ENCODE assay signal across 27 cellular contexts in genomic region chr4:57172065-57172464, GRCh38.
"Had no signal": no experiment of that assay in that cellular context is flagged by ENCODE, and none has a peak within 500 bp of the region (broad histone marks: within the 10 kb centered on the region; RNA-seq: fewer than 3 reads in every experiment).

No MANE protein-coding gene starts in this region.

- H3K27me3 ChIP-seq: brain microvascular endothelial cell had no signal

- H3K27ac ChIP-seq: brain microvascular endothelial cell, WERI-Rb-1 had no signal

- DNase-seq: activated B cell treated with CpG ODN at 0.5 μM for 24 hours; activated CD4-positive, alpha-beta T cell treated with anti-CD3 and anti-CD28 coated beads for 48 hours; activated CD4-positive, alpha-beta T cell treated with anti-CD3 and anti-CD28 coated beads, Interleukin-2, amount 50 U/mL, for 1 hour; activated CD4-positive, alpha-beta T cell treated with anti-CD3 and anti-CD28 coated beads, Interleukin-2, amount 50 U/mL, for 48 hours; activated CD8-positive, alpha-beta memory T cell treated with anti-CD3 and anti-CD28 coated beads for 24 hours; activated CD8-positive, alpha-beta T cell treated with anti-CD3 and anti-CD28 coated beads for 36 hours; activated effector memory CD4-positive, alpha-beta T cell treated with Interleukin-2 at 50 U/mL for 16 hours; activated gamma-delta T cell treated with Interleukin-2 at 50 U/mL for 16 hours; activated naive CD4-positive, alpha-beta T cell treated with anti-CD3 and anti-CD28 coated beads, Interleukin-2, amount 50 U/mL, for 16 hours; activated naive CD4-positive, alpha-beta T cell treated with Interleukin-2 at 50 U/mL for 16 hours; activated T-cell treated with anti-CD3 and anti-CD28 coated beads, Interleukin-2, amount 50 U/mL, for 4 hours; amniotic stem cell; anterior cingulate cortex; brain microvascular endothelial cell; cortex of kidney; effector CD8-positive, alpha-beta T cell; foreskin fibroblast; head of caudate nucleus; T-helper 1 cell; T-helper 17 cell; T1000; WERI-Rb-1 had no signal

- FAIRE-seq: astrocyte, bronchial epithelial cell, colon, endometrium, frontal cortex had no signal

- H3K36me3 ChIP-seq: brain microvascular endothelial cell, WERI-Rb-1 had no signal
